Comparison of ENCODE assay signal across 1 cellular context in the genomic region with DNA sequence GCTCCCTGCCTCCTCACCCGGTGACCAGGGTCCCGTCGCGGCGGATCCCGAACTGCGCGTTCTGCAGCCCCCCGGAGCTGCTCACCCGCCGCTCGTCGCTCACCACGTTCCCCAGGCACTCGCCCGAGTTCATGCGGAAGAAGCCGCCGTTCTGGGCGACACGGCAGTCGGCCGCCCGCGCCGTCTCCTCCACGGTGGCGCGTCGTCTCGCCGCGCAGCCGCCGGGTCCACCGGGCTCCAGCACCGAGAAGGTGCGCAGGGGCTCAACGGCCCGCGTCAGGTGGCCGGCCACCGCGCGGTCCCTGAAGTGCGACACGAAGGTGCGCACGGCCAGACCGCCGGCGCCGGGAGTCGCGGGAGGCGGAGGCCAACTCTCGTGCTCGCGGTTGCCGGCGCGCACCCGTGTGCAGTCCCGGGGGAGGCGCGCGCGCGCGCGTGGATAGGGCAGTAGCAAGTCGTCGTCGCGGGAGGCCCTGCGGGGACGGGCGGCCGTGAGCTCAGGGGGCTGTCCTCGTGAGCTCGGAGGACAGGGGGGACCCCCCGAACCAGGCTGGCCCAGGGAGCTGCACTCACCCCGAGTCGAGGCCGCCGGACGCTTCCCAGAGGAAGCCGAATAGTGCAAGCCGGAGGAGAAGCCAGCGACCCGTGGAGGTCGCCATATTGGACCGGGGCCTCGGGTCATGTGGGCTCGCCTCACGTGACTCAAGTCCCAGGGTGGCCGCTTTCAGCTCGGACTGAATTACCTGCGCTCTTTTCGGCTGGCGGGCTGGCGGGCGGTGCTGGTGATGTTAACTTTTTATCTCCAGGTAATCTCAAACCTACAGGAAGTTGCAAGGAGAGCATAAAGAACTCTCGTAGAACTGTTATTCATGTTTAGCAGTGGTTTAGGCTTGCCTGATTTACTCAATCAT.
TF ChIP-seq lines count a peak whose summit lies in the region.

A gene with protein sequence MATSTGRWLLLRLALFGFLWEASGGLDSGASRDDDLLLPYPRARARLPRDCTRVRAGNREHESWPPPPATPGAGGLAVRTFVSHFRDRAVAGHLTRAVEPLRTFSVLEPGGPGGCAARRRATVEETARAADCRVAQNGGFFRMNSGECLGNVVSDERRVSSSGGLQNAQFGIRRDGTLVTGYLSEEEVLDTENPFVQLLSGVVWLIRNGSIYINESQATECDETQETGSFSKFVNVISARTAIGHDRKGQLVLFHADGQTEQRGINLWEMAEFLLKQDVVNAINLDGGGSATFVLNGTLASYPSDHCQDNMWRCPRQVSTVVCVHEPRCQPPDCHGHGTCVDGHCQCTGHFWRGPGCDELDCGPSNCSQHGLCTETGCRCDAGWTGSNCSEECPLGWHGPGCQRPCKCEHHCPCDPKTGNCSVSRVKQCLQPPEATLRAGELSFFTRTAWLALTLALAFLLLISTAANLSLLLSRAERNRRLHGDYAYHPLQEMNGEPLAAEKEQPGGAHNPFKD (minus strand): TSS at position 680 of the 911 bp plus-strand sequence. CDS start 21 bp downstream, at position 659.

TF ChIP-seq in GM12878, 131 proteins besides CTCF, POLR2A, EP300 and RAD21 (continued from another document and continues in another):
- no peak for TF ChIP-seq ZBTB4 (CRISPR knock-in tag; IDR thresholded peaks at IDR 0.05)
- TF ChIP-seq SRF (IDR thresholded peaks at IDR 0.05; ENCODE audit: low read depth in 2 of 2, low read length in 2 of 2): peak in 1 of 2 experiments; percentile 66; a peak in 2 of 4 replicates
- TF ChIP-seq NFXL1 (IDR thresholded peaks at IDR 0.05; ENCODE audit: borderline replicate concordance): no peak
- no peak for TF ChIP-seq SUZ12 (IDR thresholded peaks at IDR 0.05; ENCODE audit: unreplicated experiment)
- TF ChIP-seq MTA3 (IDR thresholded peaks at IDR 0.05; ENCODE audit: borderline replicate concordance, low read length): no peak; the same call in 1 of the 2 replicates
- TF ChIP-seq HCFC1 (IDR thresholded peaks at IDR 0.05; ENCODE audit: low read length): peak; percentile 85
- peak; percentile 100 for TF ChIP-seq RAD51 (IDR thresholded peaks at IDR 0.05)
- TF ChIP-seq KAT2A (conservative IDR thresholded peaks at IDR 0.05; ENCODE audit: control insufficient read depth, low read depth, low read length): no peak
- no peak for TF ChIP-seq TBL1XR1 (IDR thresholded peaks at IDR 0.05; ENCODE audit: low read depth, low read length)
- TF ChIP-seq TCF12 (IDR thresholded peaks at IDR 0.05; ENCODE audit: low read depth, low read length): peak; percentile 69; the same call in 1 of the 2 replicates
- no peak for TF ChIP-seq MTA2 (IDR thresholded peaks at IDR 0.05; ENCODE audit: low read depth)
- TF ChIP-seq, protein P1, sequence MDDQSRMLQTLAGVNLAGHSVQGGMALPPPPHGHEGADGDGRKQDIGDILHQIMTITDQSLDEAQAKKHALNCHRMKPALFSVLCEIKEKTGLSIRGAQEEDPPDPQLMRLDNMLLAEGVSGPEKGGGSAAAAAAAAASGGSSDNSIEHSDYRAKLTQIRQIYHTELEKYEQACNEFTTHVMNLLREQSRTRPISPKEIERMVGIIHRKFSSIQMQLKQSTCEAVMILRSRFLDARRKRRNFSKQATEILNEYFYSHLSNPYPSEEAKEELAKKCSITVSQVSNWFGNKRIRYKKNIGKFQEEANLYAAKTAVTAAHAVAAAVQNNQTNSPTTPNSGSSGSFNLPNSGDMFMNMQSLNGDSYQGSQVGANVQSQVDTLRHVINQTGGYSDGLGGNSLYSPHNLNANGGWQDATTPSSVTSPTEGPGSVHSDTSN (IDR thresholded peaks at IDR 0.05; ENCODE audit: insufficient replicate concordance, low read depth, low read length): peak; percentile 57
- no peak for TF ChIP-seq SUPT20H (IDR thresholded peaks at IDR 0.05; ENCODE audit: borderline replicate concordance, control insufficient read depth, low read depth, low read length)
- peak; percentile 86 for TF ChIP-seq IKZF1 (conservative IDR thresholded peaks at IDR 0.05)
- TF ChIP-seq RELA (IDR thresholded peaks at IDR 0.05; ENCODE audit: borderline replicate concordance, partially characterized antibody): peak; percentile 77
- no peak; the same call in 1 of the 2 replicates for TF ChIP-seq STAT1 (conservative IDR thresholded peaks at IDR 0.05)
- no peak for TF ChIP-seq BCL3 (IDR thresholded peaks at IDR 0.05; ENCODE audit: borderline replicate concordance, insufficient read depth, low read depth, low read length, poor library complexity, severe bottlenecking)
- TF ChIP-seq, protein P2, sequence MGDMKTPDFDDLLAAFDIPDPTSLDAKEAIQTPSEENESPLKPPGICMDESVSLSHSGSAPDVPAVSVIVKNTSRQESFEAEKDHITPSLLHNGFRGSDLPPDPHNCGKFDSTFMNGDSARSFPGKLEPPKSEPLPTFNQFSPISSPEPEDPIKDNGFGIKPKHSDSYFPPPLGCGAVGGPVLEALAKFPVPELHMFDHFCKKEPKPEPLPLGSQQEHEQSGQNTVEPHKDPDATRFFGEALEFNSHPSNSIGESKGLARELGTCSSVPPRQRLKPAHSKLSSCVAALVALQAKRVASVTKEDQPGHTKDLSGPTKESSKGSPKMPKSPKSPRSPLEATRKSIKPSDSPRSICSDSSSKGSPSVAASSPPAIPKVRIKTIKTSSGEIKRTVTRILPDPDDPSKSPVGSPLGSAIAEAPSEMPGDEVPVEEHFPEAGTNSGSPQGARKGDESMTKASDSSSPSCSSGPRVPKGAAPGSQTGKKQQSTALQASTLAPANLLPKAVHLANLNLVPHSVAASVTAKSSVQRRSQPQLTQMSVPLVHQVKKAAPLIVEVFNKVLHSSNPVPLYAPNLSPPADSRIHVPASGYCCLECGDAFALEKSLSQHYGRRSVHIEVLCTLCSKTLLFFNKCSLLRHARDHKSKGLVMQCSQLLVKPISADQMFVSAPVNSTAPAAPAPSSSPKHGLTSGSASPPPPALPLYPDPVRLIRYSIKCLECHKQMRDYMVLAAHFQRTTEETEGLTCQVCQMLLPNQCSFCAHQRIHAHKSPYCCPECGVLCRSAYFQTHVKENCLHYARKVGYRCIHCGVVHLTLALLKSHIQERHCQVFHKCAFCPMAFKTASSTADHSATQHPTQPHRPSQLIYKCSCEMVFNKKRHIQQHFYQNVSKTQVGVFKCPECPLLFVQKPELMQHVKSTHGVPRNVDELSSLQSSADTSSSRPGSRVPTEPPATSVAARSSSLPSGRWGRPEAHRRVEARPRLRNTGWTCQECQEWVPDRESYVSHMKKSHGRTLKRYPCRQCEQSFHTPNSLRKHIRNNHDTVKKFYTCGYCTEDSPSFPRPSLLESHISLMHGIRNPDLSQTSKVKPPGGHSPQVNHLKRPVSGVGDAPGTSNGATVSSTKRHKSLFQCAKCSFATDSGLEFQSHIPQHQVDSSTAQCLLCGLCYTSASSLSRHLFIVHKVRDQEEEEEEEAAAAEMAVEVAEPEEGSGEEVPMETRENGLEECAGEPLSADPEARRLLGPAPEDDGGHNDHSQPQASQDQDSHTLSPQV (IDR thresholded peaks at IDR 0.05): no peak
- TF ChIP-seq EGR1 (IDR thresholded peaks at IDR 0.05; ENCODE audit: borderline replicate concordance in 1 of 2, low read depth in 2 of 2, low read length in 2 of 2): peak; percentile 61 to 74
- TF ChIP-seq, protein P3, sequence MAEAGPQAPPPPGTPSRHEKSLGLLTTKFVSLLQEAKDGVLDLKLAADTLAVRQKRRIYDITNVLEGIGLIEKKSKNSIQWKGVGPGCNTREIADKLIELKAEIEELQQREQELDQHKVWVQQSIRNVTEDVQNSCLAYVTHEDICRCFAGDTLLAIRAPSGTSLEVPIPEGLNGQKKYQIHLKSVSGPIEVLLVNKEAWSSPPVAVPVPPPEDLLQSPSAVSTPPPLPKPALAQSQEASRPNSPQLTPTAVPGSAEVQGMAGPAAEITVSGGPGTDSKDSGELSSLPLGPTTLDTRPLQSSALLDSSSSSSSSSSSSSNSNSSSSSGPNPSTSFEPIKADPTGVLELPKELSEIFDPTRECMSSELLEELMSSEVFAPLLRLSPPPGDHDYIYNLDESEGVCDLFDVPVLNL (IDR thresholded peaks at IDR 0.05; ENCODE audit: low read depth, low read length): no peak
- no peak; the same call in 1 of the 2 replicates for TF ChIP-seq ZSCAN29 (IDR thresholded peaks at IDR 0.05)
- peak; percentile 69; the same call in 1 of the 2 replicates for TF ChIP-seq SREBF1 (IDR thresholded peaks at IDR 0.05; ENCODE audit: low read length)
- no peak for TF ChIP-seq BCLAF1 (IDR thresholded peaks at IDR 0.05)
- peak; percentile 100 for TF ChIP-seq USF1 (IDR thresholded peaks at IDR 0.05; ENCODE audit: borderline replicate concordance, extremely low read length, insufficient read depth, low read depth, low read length)
- TF ChIP-seq ETV6 (conservative IDR thresholded peaks at IDR 0.05 in 1 of 2, IDR thresholded peaks at IDR 0.05 in 1 of 2; ENCODE audit: borderline replicate concordance in 1 of 2, low read depth in 1 of 2): no peak
- no peak for TF ChIP-seq KDM1A (IDR thresholded peaks at IDR 0.05; ENCODE audit: borderline replicate concordance)
- TF ChIP-seq REST (IDR thresholded peaks at IDR 0.05; ENCODE audit: low read depth, low read length): peak; percentile 16; the same call in 1 of the 2 replicates
